8 cellular contexts compared by ENCODE assay signal in the genomic region with DNA sequence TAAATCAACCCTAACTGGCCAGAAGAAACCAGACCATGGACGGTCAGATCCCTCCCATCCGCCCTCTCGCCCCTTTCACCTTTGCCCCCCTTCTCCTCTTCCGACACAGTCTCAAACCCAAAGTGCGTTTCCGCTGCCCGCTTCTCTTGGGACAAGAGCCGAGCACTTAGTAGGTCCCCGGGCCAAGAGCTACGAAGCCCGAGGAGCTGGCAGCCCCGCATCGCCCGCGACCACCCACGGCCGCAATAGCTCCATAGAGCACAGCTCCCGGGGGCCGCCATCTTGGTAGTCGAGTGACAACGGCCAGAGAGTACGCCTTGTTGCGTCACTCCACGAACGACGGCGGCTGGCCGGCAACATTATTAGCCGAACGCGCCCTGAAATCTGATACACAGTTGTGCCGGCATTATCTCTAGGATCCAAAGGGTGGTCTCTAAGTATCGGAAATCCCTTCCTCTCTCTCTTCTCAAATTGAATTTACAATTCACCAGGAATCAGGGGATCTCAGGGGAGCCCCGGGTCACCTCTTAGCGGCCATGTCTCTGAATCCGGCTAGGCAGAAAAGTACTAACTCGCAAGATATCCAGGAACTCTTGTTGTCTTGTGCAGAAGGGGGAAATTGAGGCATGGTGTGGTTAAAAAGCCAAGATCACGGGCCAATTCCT. TPM values are rescaled to one million over a fixed set of nuclear protein-coding genes. Genes with fewer than 3 reads are reported as not detected.
DNase-seq lines count a peak whose midpoint lies in the region; ATAC-seq and TF ChIP-seq lines count a peak whose summit lies in the region.

Gene COQ5, minus strand, starts transcription at position 298 of the 665 bp plus-strand sequence. Its CDS starts 17 bp downstream, at position 281.

- H4K20me1 ChIP-seq in DOHH2 (ENCODE audit: control insufficient read depth, insufficient read depth, low read depth, low read length) (no peaks in the 10 kb centered on the region), GM23338 (replicated peaks; ENCODE audit: insufficient read depth) (0 out of 2 replicates have a peak, but pooled peaks cover 4% of the 10 kb centered on the region)

- H3K27me3 ChIP-seq in DOHH2 (ENCODE audit: control insufficient read depth, low read length) (no peaks in the 10 kb centered on the region), GM23338 (ENCODE audit: insufficient read depth) (no peaks in the 10 kb centered on the region), stomach smooth muscle (ENCODE audit: control insufficient read depth in 1 of 2, insufficient read depth in 2 of 2, low read length in 2 of 2) (no peaks in the 10 kb centered on the region)

- H3K27ac Mint-ChIP-seq in GM23338 = peak within 1 kb of the TSS; percentile 99
- peak within 1 kb of the TSS; percentile 100 for H3K27ac Mint-ChIP-seq in neural crest cell (ENCODE audit: unreplicated experiment)

- peak within 1 kb of the TSS; percentile 76 for H2AFZ ChIP-seq in GM23338

- peak; percentile 95 for ATAC-seq in GM23338

- H3K4me2 ChIP-seq in DOHH2 (ENCODE audit: low read length) (peak within 1 kb of the TSS; percentile 78), GM23338 (peak within 1 kb of the TSS; percentile 79)

- H3K9ac ChIP-seq in stomach smooth muscle (ENCODE audit: low read length in 2 of 2) = peak within 1 kb of the TSS; percentile 88 to 92

- H3K36me3 ChIP-seq in DOHH2 (ENCODE audit: control insufficient read depth, low read length) (peaks cover 5% of the 10 kb centered on the region; the same call in 1 of the 2 replicates), GM23338 (ENCODE audit: insufficient read depth) (no peaks in the 10 kb centered on the region), stomach smooth muscle (ENCODE audit: control insufficient read depth in 2 of 2, insufficient read depth in 2 of 2, low read length in 2 of 2) (no peaks in the 10 kb centered on the region)

- H3K9me2 ChIP-seq in DOHH2 (replicated peaks; ENCODE audit: control insufficient read depth, low read length) = no peaks in the 10 kb centered on the region
- no peaks in the 10 kb centered on the region for H3K9me2 ChIP-seq in GM23338 (ENCODE audit: insufficient read depth)

- no peaks in the 10 kb centered on the region for H3K9me3 ChIP-seq in DOHH2 (ENCODE audit: control insufficient read depth, insufficient read depth, low read length)
- H3K9me3 ChIP-seq in stomach smooth muscle (ENCODE audit: control insufficient read depth in 2 of 2, low read length in 2 of 2) = no peaks in the 10 kb centered on the region

- no peaks in the 10 kb centered on the region; the same call in 2 of the 3 replicates for H3K36me3 Mint-ChIP-seq in GM23338 (ENCODE audit: low read depth)
- no peaks in the 10 kb centered on the region for H3K36me3 Mint-ChIP-seq in neural crest cell (ENCODE audit: low read depth)

- H3K9me3 Mint-ChIP-seq in GM23338 (no peaks in the 10 kb centered on the region), neural crest cell (no peaks in the 10 kb centered on the region)

- peaks cover 2% of the 10 kb centered on the region for H3K27me3 Mint-ChIP-seq in GM23338 (ENCODE audit: insufficient read depth, low read depth, poor library complexity)
- no peaks in the 10 kb centered on the region for H3K27me3 Mint-ChIP-seq in neural crest cell (ENCODE audit: low read depth)

- peak within 1 kb of the TSS; percentile 43 for H3K27ac ChIP-seq in DOHH2 (ENCODE audit: low read depth, low read length)
- peak within 1 kb of the TSS; percentile 92 for H3K27ac ChIP-seq in GM23338 (ENCODE audit: low read depth)
- H3K27ac ChIP-seq in stomach smooth muscle (ENCODE audit: low read length) = peak within 1 kb of the TSS; percentile 93

- H3K4me1 ChIP-seq in DOHH2 (ENCODE audit: control insufficient read depth, low read length) = peaks cover 26% of the 10 kb centered on the region
- H3K4me1 ChIP-seq in GM23338 (ENCODE audit: insufficient read depth) = peaks cover 8% of the 10 kb centered on the region; the same call in 1 of the 2 replicates
- H3K4me1 ChIP-seq in stomach smooth muscle (ENCODE audit: control insufficient read depth, insufficient read depth, low read length) = peaks cover 3% of the 10 kb centered on the region

- H3K4me1 Mint-ChIP-seq in GM23338 = peaks cover 8% of the 10 kb centered on the region; the same call in 2 of the 3 replicates
- H3K4me1 Mint-ChIP-seq in neural crest cell = peaks cover 21% of the 10 kb centered on the region

- H3K4me3 ChIP-seq in DOHH2 (ENCODE audit: low read length) (peak within 1 kb of the TSS; percentile 86), GM23338 (peak within 1 kb of the TSS; percentile 85), LNCaP clone FGC (ENCODE audit: low read depth, low read length) (peak within 1 kb of the TSS; percentile 84), foreskin fibroblast (ENCODE audit: low read depth in 1 of 2, low read length in 2 of 2) (peak within 1 kb of the TSS; percentile 71 to 80), stomach smooth muscle (ENCODE audit: low read length in 2 of 2) (peak within 1 kb of the TSS; percentile 90 to 97)

- H3F3A ChIP-seq in DOHH2 (ENCODE audit: control insufficient read depth, insufficient read depth) (peaks cover 6% of the 10 kb centered on the region; the same call in 1 of the 2 replicates), GM23338 (replicated peaks; ENCODE audit: low read depth) (no peaks in the 10 kb centered on the region)

- DNase-seq in GM23338 (ENCODE audit: low spot score) = peak; percentile 97
- DNase-seq in LNCaP clone FGC (ENCODE audit: low read depth) = no peak
- peak; percentile 89 to 91 for DNase-seq in SHP77 (lab: John Stamatoyannopoulos, UW)
- peak; percentile 73 for DNase-seq in activated gamma-delta T cell treated with anti-CD3 and anti-CD28 coated beads, Interleukin-2, amount 50 U/mL, for 16 hours (ENCODE audit: low read depth)
- DNase-seq in foreskin fibroblast = peak; percentile 82 to 95
- peak; percentile 90 for DNase-seq in neural crest cell (ENCODE audit: low read depth, low spot score)

- H3K4me3 Mint-ChIP-seq in GM23338 (peak within 1 kb of the TSS; percentile 98), neural crest cell (peak within 1 kb of the TSS; percentile 99)

- H3K79me2 ChIP-seq in DOHH2 (ENCODE audit: control insufficient read depth, low read length) = peaks cover 15% of the 10 kb centered on the region
- H3K79me2 ChIP-seq in GM23338 (replicated peaks; ENCODE audit: insufficient read depth) = peaks cover 5% of the 10 kb centered on the region; the same call in 1 of the 2 replicates

- no peak for TF ChIP-seq CTCF in DOHH2 (IDR thresholded peaks at IDR 0.05; ENCODE audit: low read depth, low read length, poor library complexity, severe bottlenecking)
- TF ChIP-seq CTCF in GM23338 (conservative IDR thresholded peaks at IDR 0.05; ENCODE audit: low read depth in 2 of 2) = no peak
- no peak for TF ChIP-seq CTCF in LNCaP clone FGC (IDR thresholded peaks at IDR 0.05; ENCODE audit: control insufficient read depth, extremely low read depth, insufficient read depth)
- no peak for TF ChIP-seq CTCF in foreskin fibroblast (IDR thresholded peaks at IDR 0.05; ENCODE audit: low read depth, low read length)
- TF ChIP-seq CTCF in neural crest cell (conservative IDR thresholded peaks at IDR 0.05) = no peak

TF ChIP-seq in GM23338, 12 proteins besides CTCF, POLR2A, EP300 and RAD21 (continues in another document):
- peak; percentile 84 for TF ChIP-seq POLR2AphosphoS5 (IDR thresholded peaks at IDR 0.05; ENCODE audit: low read depth)
- TF ChIP-seq NANOG (IDR thresholded peaks at IDR 0.05; ENCODE audit: borderline replicate concordance) = 0 out of 2 replicates have a peak, but pooled peaks have one; percentile 20
- peak; percentile 92 for TF ChIP-seq CREB1 (CRISPR knock-in tag; IDR thresholded peaks at IDR 0.05; ENCODE audit: low read depth)
- no peak for TF ChIP-seq EZH2 (IDR thresholded peaks at IDR 0.05; ENCODE audit: low read depth, unreplicated experiment)
- no peak for TF ChIP-seq STAT1 (IDR thresholded peaks at IDR 0.05; ENCODE audit: unreplicated experiment)
- TF ChIP-seq JUNB (IDR thresholded peaks at IDR 0.05; ENCODE audit: unreplicated experiment) = no peak
- TF ChIP-seq REST (IDR thresholded peaks at IDR 0.05; ENCODE audit: unreplicated experiment) = no peak
- TF ChIP-seq, protein P1, sequence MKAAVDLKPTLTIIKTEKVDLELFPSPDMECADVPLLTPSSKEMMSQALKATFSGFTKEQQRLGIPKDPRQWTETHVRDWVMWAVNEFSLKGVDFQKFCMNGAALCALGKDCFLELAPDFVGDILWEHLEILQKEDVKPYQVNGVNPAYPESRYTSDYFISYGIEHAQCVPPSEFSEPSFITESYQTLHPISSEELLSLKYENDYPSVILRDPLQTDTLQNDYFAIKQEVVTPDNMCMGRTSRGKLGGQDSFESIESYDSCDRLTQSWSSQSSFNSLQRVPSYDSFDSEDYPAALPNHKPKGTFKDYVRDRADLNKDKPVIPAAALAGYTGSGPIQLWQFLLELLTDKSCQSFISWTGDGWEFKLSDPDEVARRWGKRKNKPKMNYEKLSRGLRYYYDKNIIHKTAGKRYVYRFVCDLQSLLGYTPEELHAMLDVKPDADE (IDR thresholded peaks at IDR 0.05) = peak; percentile 70

RNA-seq across cellular contexts. Expression of gene COQ5, which starts in this region (rescaled TPM):
- 32.5 and 32.6 TPM in 2 replicates for total RNA-seq in GM23338 (2014; rRNA removed; shearing (Covaris generic))
- 30.7 and 32.4 TPM in 2 replicates for polyA plus RNA-seq in GM23338 (2016; fragmentation: Nextera tagmentation; extraction: Ambion mirVana)
- total RNA-seq in neural crest cell = 38.5 and 39.0 TPM in 2 replicates

Comparison
In these comparisons a context has a peak if more than half of its experiments do, and no peak if none do; other contexts are left out.
1. H3K27ac ChIP-seq: peak in every context shown above with its lines; median percentile 93 in stomach smooth muscle; 92 in GM23338; 43 in DOHH2.